ENCODE assay signal across 8 cellular contexts in genomic region chr13:49246850-49247721, GRCh38. TPM values are rescaled to one million over a fixed set of nuclear protein-coding genes. Genes with fewer than 3 reads are reported as not detected.
A peak's percentile ranks its signal among the peaks of the same experiment; 100 is the strongest.
DNase-seq lines count a peak whose midpoint lies in the region; ATAC-seq, FAIRE-seq and TF ChIP-seq lines count a peak whose summit lies in the region.

No MANE protein-coding gene starts in this region.

- no peaks in the 10 kb centered on the region for H3K27me3 ChIP-seq in BLaER1
- no peaks in the 10 kb centered on the region; the same call in 1 of the 2 replicates for H3K27me3 ChIP-seq in HUES48 (ENCODE audit: control insufficient read depth, insufficient read depth, low read length)
- no peaks in the 10 kb centered on the region for H3K27me3 ChIP-seq in bronchial epithelial cell (ENCODE audit: control insufficient read depth, insufficient read depth, low read length)
- no peaks in the 10 kb centered on the region for H3K27me3 ChIP-seq in uterus

- H3K4me3 ChIP-seq in BLaER1 = peak overlapping the region; percentile 85
- peak overlapping the region; percentile 86 for H3K4me3 ChIP-seq in HUES48 (ENCODE audit: low read depth, low read length)
- peak overlapping the region; percentile 82 for H3K4me3 ChIP-seq in bronchial epithelial cell (ENCODE audit: low read depth, low read length)
- peak overlapping the region; percentile 72 to 98 for H3K4me3 ChIP-seq in uterus

- H3K4me1 ChIP-seq in BLaER1 = peaks cover 29% of the 10 kb centered on the region
- 0 out of 2 replicates have a peak, but pooled peaks cover 3% of the 10 kb centered on the region for H3K4me1 ChIP-seq in HUES48 (ENCODE audit: control insufficient read depth, insufficient read depth, low read length)
- peaks cover 0 to 9% of the 10 kb centered on the region in 2 donors for H3K4me1 ChIP-seq in uterus

- ATAC-seq in GM21367 (IDR thresholded peaks at IDR 0.05; ENCODE audit: unreplicated experiment) (peak; percentile 19), memory B cell (ENCODE audit: low read depth) (peak; percentile 28)

- FAIRE-seq in bronchial epithelial cell (lab: Jason Lieb, UNC) = no peak

- H4K20me1 ChIP-seq in BLaER1 = no peaks in the 10 kb centered on the region

- no peaks in the 10 kb centered on the region for H3K9me3 Mint-ChIP-seq in memory B cell

- peaks cover 18% of the 10 kb centered on the region for H3K4me1 Mint-ChIP-seq in memory B cell

- H3K27me3 Mint-ChIP-seq in memory B cell = no peaks in the 10 kb centered on the region

- H3K27ac ChIP-seq in BLaER1 = peak overlapping the region; percentile 79
- peak overlapping the region; percentile 71 for H3K27ac ChIP-seq in HUES48 (ENCODE audit: low read depth, low read length)
- H3K27ac ChIP-seq in uterus = peak overlapping the region; percentile 92 to 94

- H3K4me2 ChIP-seq in BLaER1 = peak overlapping the region; percentile 96

- TF ChIP-seq POLR2A in uterus (IDR thresholded peaks at IDR 0.05) = no peak

- H3K36me3 ChIP-seq in BLaER1 (peaks cover 9% of the 10 kb centered on the region), HUES48 (ENCODE audit: control insufficient read depth, insufficient read depth, low read length) (no peaks in the 10 kb centered on the region), bronchial epithelial cell (ENCODE audit: control insufficient read depth, insufficient read depth, low read length) (no peaks in the 10 kb centered on the region), uterus (no peaks in the 10 kb centered on the region)

- H3K4me3 Mint-ChIP-seq in memory B cell = peak overlapping the region; percentile 99

- intact Hi-C loops in uterus (cut with DNase I; ENCODE audit: low total_unique reads) = no loop called here

- H3K9me3 ChIP-seq in BLaER1 (peaks cover 10% of the 10 kb centered on the region), HUES48 (ENCODE audit: control insufficient read depth, insufficient read depth, low read length) (no peaks in the 10 kb centered on the region), uterus (no peaks in the 10 kb centered on the region)

- H3K27ac Mint-ChIP-seq in memory B cell = peak overlapping the region; percentile 98

- no peak for TF ChIP-seq CTCF in bronchial epithelial cell (IDR thresholded peaks at IDR 0.05; ENCODE audit: insufficient read depth, low read length, severe bottlenecking)
- no peak for TF ChIP-seq CTCF in uterus (IDR thresholded peaks at IDR 0.05)

- H3K9ac ChIP-seq in BLaER1 = peak overlapping the region; percentile 88
- peak overlapping the region; percentile 50; the same call in 1 of the 2 replicates for H3K9ac ChIP-seq in HUES48 (ENCODE audit: low read depth, low read length)

- no peak for DNase-seq in bronchial epithelial cell (ENCODE audit: low read depth)
- no peak for DNase-seq in memory B cell (ENCODE audit: low spot score in 2 of 2)
- DNase-seq in uterus = no peak
- DNase-seq in GM03348 (ENCODE audit: low spot score) = no peak
- DNase-seq in NCI-H524 treated with DMSO at 0.1 percent for 48 hours (lab: John Stamatoyannopoulos, UW) = no peak

- H3K36me3 Mint-ChIP-seq in memory B cell = peaks cover 4% of the 10 kb centered on the region

RNA-seq across cellular contexts. Expression of gene CDADC1, which starts 0.6 kb away (rescaled TPM):
- total RNA-seq in bronchial epithelial cell (5.9 and 6.6 TPM in 2 replicates), uterus (10 to 100 TPM in 2 of 4 donors, 1 to 10 TPM in 2; 1.8 to 76.5 (median 10.9) TPM)

RNA-seq across cellular contexts. Expression of gene MLNR, which starts 26.9 kb away (rescaled TPM):
- not detected in 2 replicates for total RNA-seq in bronchial epithelial cell
- not detected for total RNA-seq in uterus
